8 cellular contexts compared by ENCODE assay signal in the genomic region with DNA sequence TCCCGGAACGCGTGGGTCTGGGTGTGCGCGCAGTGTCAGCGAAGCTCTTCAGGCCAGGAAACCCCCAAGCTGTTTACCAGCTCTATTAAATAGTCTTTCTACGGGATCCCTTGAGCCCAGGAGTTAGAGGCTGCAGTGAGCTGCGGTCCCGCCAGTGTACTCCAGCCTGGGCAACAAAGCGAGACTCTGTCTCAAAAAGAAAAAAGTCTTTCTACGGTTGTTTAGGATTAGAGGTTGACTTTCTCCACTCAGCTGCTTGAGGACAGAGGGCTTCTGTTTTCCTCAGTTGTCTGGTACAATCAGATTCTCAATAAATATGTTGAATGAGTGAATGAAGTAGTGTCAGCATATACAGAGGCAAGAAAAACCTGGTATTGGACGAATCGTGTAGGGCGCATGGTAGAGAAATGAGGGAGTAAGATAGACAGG. TPM values are rescaled to one million over a fixed set of nuclear protein-coding genes. Genes with fewer than 3 reads are reported as not detected.
DNase-seq lines count a peak whose midpoint lies in the region; ATAC-seq and TF ChIP-seq lines count a peak whose summit lies in the region.

No MANE protein-coding gene starts in this region.

- peaks cover 26% of the 10 kb centered on the region for H4K20me1 ChIP-seq in Loucy (ENCODE audit: insufficient read depth, low read length, poor library complexity, severe bottlenecking)

- 10 to 11% methylated on average over 14 of the region's 14 CpGs for WGBS in ectodermal cell, 2 experiments

- TF ChIP-seq CTCF in BE2C (IDR thresholded peaks at IDR 0.05; ENCODE audit: low read depth, low read length), result no peak
- no peak for TF ChIP-seq CTCF in Loucy (conservative IDR thresholded peaks at IDR 0.05; ENCODE audit: low read length)

- no peaks in the 10 kb centered on the region for H3K9me3 Mint-ChIP-seq in natural killer cell treated with Interleukin-12 subunit alpha and Interleukin-12 subunit beta and Interleukin-15 and Interleukin-18, amount 100 ng/mL, for 72 hours

- H3K36me3 ChIP-seq in BE2C, result peaks cover 35% of the 10 kb centered on the region
- H3K36me3 ChIP-seq in Loucy (ENCODE audit: insufficient read depth, low read length), result peaks cover 32% of the 10 kb centered on the region; the same call in 1 of the 2 replicates
- H3K36me3 ChIP-seq in ectodermal cell (ENCODE audit: control insufficient read depth, insufficient read depth, low read length), result peaks cover 31% of the 10 kb centered on the region

- H3K9me3 ChIP-seq in BE2C (no peaks in the 10 kb centered on the region), Loucy (ENCODE audit: insufficient read depth, low read depth, low read length) (no peaks in the 10 kb centered on the region), ectodermal cell (ENCODE audit: control insufficient read depth, low read length) (no peaks in the 10 kb centered on the region)

- peaks cover 27 to 35% of the 10 kb centered on the region in 2 donors for H3K4me1 Mint-ChIP-seq in natural killer cell treated with Interleukin-12 subunit alpha and Interleukin-12 subunit beta and Interleukin-15 and Interleukin-18, amount 100 ng/mL, for 72 hours (ENCODE audit: low read depth in 2 of 2)

- peaks cover 41% of the 10 kb centered on the region for H3K79me2 ChIP-seq in Loucy (ENCODE audit: insufficient read depth, low read length)

- H3K27ac Mint-ChIP-seq in natural killer cell treated with Interleukin-12 subunit alpha and Interleukin-12 subunit beta and Interleukin-15 and Interleukin-18, amount 100 ng/mL, for 72 hours, result peak overlapping the region; percentile 84 to 96

- DNase-seq in BE2C, result no peak
- DNase-seq in natural killer cell treated with Interleukin-12 subunit alpha and Interleukin-12 subunit beta and Interleukin-15 and Interleukin-18, amount 100 ng/mL, for 72 hours (ENCODE audit: low spot score), result no peak
- DNase-seq in activated CD8-positive, alpha-beta memory T cell treated with anti-CD3 and anti-CD28 coated beads, Interleukin-2, amount 50 U/mL, for 48 hours, result no peak
- no peak for DNase-seq in AG08395 (ENCODE audit: low spot score)

- no peak overlapping the region for H2AFZ ChIP-seq in Loucy (ENCODE audit: low read length)

- no peaks in the 10 kb centered on the region for H3F3A ChIP-seq in Loucy (ENCODE audit: low read depth)

- no peaks in the 10 kb centered on the region for H3K9me2 ChIP-seq in Loucy (replicated peaks; ENCODE audit: low read depth, low read length)

- H3K27me3 Mint-ChIP-seq in natural killer cell treated with Interleukin-12 subunit alpha and Interleukin-12 subunit beta and Interleukin-15 and Interleukin-18, amount 100 ng/mL, for 72 hours, result no peaks in the 10 kb centered on the region

- H3K4me3 Mint-ChIP-seq in natural killer cell treated with Interleukin-12 subunit alpha and Interleukin-12 subunit beta and Interleukin-15 and Interleukin-18, amount 100 ng/mL, for 72 hours, result peak overlapping the region; percentile 89

- H3K4me2 ChIP-seq in Loucy (ENCODE audit: low read depth, low read length, poor library complexity, severe bottlenecking), result peak overlapping the region; percentile 100

- no peak overlapping the region for H3K27ac ChIP-seq in ectodermal cell (ENCODE audit: insufficient read depth, low read depth, low read length, poor library complexity, severe bottlenecking)

- no peaks in the 10 kb centered on the region for H3K27me3 ChIP-seq in BE2C
- H3K27me3 ChIP-seq in Loucy (ENCODE audit: insufficient read depth, low read length, poor library complexity, severe bottlenecking), result no peaks in the 10 kb centered on the region
- H3K27me3 ChIP-seq in ectodermal cell (ENCODE audit: control insufficient read depth, insufficient read depth, low read length, poor library complexity, severe bottlenecking), result no peaks in the 10 kb centered on the region

- peaks cover 23% of the 10 kb centered on the region for H3K36me3 Mint-ChIP-seq in natural killer cell treated with Interleukin-12 subunit alpha and Interleukin-12 subunit beta and Interleukin-15 and Interleukin-18, amount 100 ng/mL, for 72 hours

- no peaks in the 10 kb centered on the region for H3K4me1 ChIP-seq in BE2C
- H3K4me1 ChIP-seq in Loucy (ENCODE audit: insufficient read depth, low read length, poor library complexity, severe bottlenecking), result peaks cover 23% of the 10 kb centered on the region
- peaks cover 9% of the 10 kb centered on the region for H3K4me1 ChIP-seq in ectodermal cell (ENCODE audit: control insufficient read depth, insufficient read depth, low read length)

- H3K4me3 ChIP-seq in BE2C (ENCODE audit: low read depth, low read length), result peak overlapping the region; percentile 94
- peak overlapping the region; percentile 82 for H3K4me3 ChIP-seq in Loucy (ENCODE audit: low read length, poor library complexity, severe bottlenecking)
- H3K4me3 ChIP-seq in ectodermal cell (ENCODE audit: insufficient read depth, low read depth, low read length), result peak overlapping the region; percentile 92

- ATAC-seq in natural killer cell treated with Interleukin-12 subunit alpha and Interleukin-12 subunit beta and Interleukin-15 and Interleukin-18, amount 100 ng/mL, for 72 hours, result no peak
- ATAC-seq in HG02610 (IDR thresholded peaks at IDR 0.05; ENCODE audit: unreplicated experiment) (no peak), GM18502 (IDR thresholded peaks at IDR 0.05; ENCODE audit: poor library complexity, unreplicated experiment) (no peak)

- peak overlapping the region; percentile 90 for H3K9ac ChIP-seq in Loucy (ENCODE audit: low read depth, low read length, poor library complexity, severe bottlenecking)

RNA-seq across cellular contexts. Expression of gene SART1, which starts 0.6 kb away (rescaled TPM):
- polyA plus RNA-seq in BE2C (2012; ENCODE audit: insufficient read depth, insufficient read length, low read depth), result 280 TPM
- polyA plus RNA-seq in ectodermal cell (2013, experiment 1 of 4), result 66.3 TPM
- 53.1 TPM for polyA plus RNA-seq in ectodermal cell (2013, experiment 2 of 4)
- 51.5 TPM for polyA plus RNA-seq in ectodermal cell (2013, experiment 3 of 4)
- polyA plus RNA-seq in ectodermal cell (2013, experiment 4 of 4), result 46.6 TPM
- total RNA-seq in natural killer cell treated with Interleukin-12 subunit alpha and Interleukin-12 subunit beta and Interleukin-15 and Interleukin-18, amount 100 ng/mL, for 72 hours, result 100 to 1,000 TPM in 1 of 2 donors, 10 to 100 TPM in 1; 72.9 to 107 TPM

RNA-seq across cellular contexts. Expression of gene TSGA10IP, which starts 16.9 kb away (rescaled TPM):
- polyA plus RNA-seq in BE2C (2012; ENCODE audit: insufficient read depth, insufficient read length, low read depth), result not detected
- polyA plus RNA-seq in ectodermal cell (2013, experiment 1 of 4), result 8.1 TPM
- polyA plus RNA-seq in ectodermal cell (2013, experiment 2 of 4), result 12.0 TPM
- 7.6 TPM for polyA plus RNA-seq in ectodermal cell (2013, experiment 3 of 4)
- polyA plus RNA-seq in ectodermal cell (2013, experiment 4 of 4), result 9.6 TPM
- not detected for total RNA-seq in natural killer cell treated with Interleukin-12 subunit alpha and Interleukin-12 subunit beta and Interleukin-15 and Interleukin-18, amount 100 ng/mL, for 72 hours

RNA-seq across cellular contexts. Expression of gene EIF1AD, which starts 39.8 kb away (rescaled TPM):
- polyA plus RNA-seq in BE2C (2012; ENCODE audit: insufficient read depth, insufficient read length, low read depth), result 94.0 TPM
- polyA plus RNA-seq in ectodermal cell (2013, experiment 1 of 4), result 33.9 TPM
- polyA plus RNA-seq in ectodermal cell (2013, experiment 2 of 4), result 30.9 TPM
- polyA plus RNA-seq in ectodermal cell (2013, experiment 3 of 4), result 23.2 TPM
- 22.7 TPM for polyA plus RNA-seq in ectodermal cell (2013, experiment 4 of 4)
- 10 to 100 TPM; 69.6 to 82.1 TPM for total RNA-seq in natural killer cell treated with Interleukin-12 subunit alpha and Interleukin-12 subunit beta and Interleukin-15 and Interleukin-18, amount 100 ng/mL, for 72 hours

RNA-seq across cellular contexts. Expression of gene BANF1, which starts 40.2 kb away (rescaled TPM):
- polyA plus RNA-seq in BE2C (2012; ENCODE audit: insufficient read depth, insufficient read length, low read depth), result 895 TPM
- 325 TPM for polyA plus RNA-seq in ectodermal cell (2013, experiment 1 of 4)
- 296 TPM for polyA plus RNA-seq in ectodermal cell (2013, experiment 2 of 4)
- polyA plus RNA-seq in ectodermal cell (2013, experiment 3 of 4), result 189 TPM
- 229 TPM for polyA plus RNA-seq in ectodermal cell (2013, experiment 4 of 4)
- total RNA-seq in natural killer cell treated with Interleukin-12 subunit alpha and Interleukin-12 subunit beta and Interleukin-15 and Interleukin-18, amount 100 ng/mL, for 72 hours, result 100 to 1,000 TPM; 190 to 376 TPM

RNA-seq across cellular contexts. Expression of gene DRAP1, which starts 42.9 kb away (rescaled TPM):
- 296 TPM for polyA plus RNA-seq in BE2C (2012; ENCODE audit: insufficient read depth, insufficient read length, low read depth)
- polyA plus RNA-seq in ectodermal cell (2013, experiment 1 of 4), result 107 TPM
- 92.6 TPM for polyA plus RNA-seq in ectodermal cell (2013, experiment 2 of 4)
- 104 TPM for polyA plus RNA-seq in ectodermal cell (2013, experiment 3 of 4)
- polyA plus RNA-seq in ectodermal cell (2013, experiment 4 of 4), result 112 TPM
- total RNA-seq in natural killer cell treated with Interleukin-12 subunit alpha and Interleukin-12 subunit beta and Interleukin-15 and Interleukin-18, amount 100 ng/mL, for 72 hours, result 10 to 100 TPM; 88.5 to 95.6 TPM
